Comparison of ENCODE assay signal across 1 cellular context in the genomic region with DNA sequence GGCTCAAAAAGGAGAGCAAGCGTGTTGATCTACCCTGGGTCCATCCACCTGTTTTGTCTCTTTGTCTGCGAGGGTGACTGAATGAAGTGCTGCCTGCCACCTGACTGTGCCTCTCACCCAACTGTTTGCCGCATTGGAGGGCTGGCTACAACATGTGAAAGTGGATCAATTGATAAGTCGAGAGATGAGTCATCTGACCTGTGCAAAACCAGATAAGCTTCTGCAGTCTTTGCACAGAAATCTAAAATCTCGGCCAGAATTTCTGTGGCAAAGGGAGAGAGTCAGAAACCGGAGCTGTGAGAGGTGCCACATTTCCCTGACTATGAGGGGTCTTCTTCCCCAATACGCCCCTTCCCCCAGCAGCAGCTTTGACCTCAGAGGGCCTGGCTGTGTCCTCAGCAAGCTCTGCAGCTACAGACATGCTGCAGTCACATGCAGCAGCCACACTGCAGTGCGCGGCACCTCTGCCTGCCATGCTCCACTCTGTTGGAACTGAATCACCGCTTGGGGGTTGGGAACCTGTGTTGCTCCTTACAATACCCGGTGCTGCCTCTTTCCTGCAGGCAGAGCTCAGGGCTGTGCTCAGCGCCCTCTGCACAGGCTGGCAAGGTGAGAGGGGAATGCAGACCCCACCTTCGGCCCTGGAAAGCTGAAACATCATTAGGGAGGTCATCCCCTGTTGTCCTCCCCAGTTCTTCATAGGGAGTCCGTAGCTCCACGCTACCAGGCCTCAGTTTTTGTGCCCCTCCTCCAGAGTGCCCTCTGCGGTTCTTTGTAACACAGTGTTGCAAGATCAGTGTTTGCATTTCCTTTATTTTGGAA.
A peak's percentile ranks its signal among the peaks of the same experiment; 100 is the strongest.
TF ChIP-seq lines count a peak whose summit lies in the region.

No MANE protein-coding gene starts in this region.

TF ChIP-seq in K562, 482 proteins besides CTCF, POLR2A, EP300 and RAD21 (continued from another document and continues in another):
- TF ChIP-seq, protein P1, sequence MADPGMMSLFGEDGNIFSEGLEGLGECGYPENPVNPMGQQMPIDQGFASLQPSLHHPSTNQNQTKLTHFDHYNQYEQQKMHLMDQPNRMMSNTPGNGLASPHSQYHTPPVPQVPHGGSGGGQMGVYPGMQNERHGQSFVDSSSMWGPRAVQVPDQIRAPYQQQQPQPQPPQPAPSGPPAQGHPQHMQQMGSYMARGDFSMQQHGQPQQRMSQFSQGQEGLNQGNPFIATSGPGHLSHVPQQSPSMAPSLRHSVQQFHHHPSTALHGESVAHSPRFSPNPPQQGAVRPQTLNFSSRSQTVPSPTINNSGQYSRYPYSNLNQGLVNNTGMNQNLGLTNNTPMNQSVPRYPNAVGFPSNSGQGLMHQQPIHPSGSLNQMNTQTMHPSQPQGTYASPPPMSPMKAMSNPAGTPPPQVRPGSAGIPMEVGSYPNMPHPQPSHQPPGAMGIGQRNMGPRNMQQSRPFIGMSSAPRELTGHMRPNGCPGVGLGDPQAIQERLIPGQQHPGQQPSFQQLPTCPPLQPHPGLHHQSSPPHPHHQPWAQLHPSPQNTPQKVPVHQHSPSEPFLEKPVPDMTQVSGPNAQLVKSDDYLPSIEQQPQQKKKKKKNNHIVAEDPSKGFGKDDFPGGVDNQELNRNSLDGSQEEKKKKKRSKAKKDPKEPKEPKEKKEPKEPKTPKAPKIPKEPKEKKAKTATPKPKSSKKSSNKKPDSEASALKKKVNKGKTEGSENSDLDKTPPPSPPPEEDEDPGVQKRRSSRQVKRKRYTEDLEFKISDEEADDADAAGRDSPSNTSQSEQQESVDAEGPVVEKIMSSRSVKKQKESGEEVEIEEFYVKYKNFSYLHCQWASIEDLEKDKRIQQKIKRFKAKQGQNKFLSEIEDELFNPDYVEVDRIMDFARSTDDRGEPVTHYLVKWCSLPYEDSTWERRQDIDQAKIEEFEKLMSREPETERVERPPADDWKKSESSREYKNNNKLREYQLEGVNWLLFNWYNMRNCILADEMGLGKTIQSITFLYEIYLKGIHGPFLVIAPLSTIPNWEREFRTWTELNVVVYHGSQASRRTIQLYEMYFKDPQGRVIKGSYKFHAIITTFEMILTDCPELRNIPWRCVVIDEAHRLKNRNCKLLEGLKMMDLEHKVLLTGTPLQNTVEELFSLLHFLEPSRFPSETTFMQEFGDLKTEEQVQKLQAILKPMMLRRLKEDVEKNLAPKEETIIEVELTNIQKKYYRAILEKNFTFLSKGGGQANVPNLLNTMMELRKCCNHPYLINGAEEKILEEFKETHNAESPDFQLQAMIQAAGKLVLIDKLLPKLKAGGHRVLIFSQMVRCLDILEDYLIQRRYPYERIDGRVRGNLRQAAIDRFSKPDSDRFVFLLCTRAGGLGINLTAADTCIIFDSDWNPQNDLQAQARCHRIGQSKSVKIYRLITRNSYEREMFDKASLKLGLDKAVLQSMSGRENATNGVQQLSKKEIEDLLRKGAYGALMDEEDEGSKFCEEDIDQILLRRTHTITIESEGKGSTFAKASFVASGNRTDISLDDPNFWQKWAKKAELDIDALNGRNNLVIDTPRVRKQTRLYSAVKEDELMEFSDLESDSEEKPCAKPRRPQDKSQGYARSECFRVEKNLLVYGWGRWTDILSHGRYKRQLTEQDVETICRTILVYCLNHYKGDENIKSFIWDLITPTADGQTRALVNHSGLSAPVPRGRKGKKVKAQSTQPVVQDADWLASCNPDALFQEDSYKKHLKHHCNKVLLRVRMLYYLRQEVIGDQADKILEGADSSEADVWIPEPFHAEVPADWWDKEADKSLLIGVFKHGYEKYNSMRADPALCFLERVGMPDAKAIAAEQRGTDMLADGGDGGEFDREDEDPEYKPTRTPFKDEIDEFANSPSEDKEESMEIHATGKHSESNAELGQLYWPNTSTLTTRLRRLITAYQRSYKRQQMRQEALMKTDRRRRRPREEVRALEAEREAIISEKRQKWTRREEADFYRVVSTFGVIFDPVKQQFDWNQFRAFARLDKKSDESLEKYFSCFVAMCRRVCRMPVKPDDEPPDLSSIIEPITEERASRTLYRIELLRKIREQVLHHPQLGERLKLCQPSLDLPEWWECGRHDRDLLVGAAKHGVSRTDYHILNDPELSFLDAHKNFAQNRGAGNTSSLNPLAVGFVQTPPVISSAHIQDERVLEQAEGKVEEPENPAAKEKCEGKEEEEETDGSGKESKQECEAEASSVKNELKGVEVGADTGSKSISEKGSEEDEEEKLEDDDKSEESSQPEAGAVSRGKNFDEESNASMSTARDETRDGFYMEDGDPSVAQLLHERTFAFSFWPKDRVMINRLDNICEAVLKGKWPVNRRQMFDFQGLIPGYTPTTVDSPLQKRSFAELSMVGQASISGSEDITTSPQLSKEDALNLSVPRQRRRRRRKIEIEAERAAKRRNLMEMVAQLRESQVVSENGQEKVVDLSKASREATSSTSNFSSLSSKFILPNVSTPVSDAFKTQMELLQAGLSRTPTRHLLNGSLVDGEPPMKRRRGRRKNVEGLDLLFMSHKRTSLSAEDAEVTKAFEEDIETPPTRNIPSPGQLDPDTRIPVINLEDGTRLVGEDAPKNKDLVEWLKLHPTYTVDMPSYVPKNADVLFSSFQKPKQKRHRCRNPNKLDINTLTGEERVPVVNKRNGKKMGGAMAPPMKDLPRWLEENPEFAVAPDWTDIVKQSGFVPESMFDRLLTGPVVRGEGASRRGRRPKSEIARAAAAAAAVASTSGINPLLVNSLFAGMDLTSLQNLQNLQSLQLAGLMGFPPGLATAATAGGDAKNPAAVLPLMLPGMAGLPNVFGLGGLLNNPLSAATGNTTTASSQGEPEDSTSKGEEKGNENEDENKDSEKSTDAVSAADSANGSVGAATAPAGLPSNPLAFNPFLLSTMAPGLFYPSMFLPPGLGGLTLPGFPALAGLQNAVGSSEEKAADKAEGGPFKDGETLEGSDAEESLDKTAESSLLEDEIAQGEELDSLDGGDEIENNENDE (IDR thresholded peaks at IDR 0.05; ENCODE audit: low read depth, low read length) = no peak
- no peak for TF ChIP-seq OTX1 (CRISPR knock-in tag; IDR thresholded peaks at IDR 0.05)
- TF ChIP-seq HOXB6 (CRISPR knock-in tag; IDR thresholded peaks at IDR 0.05; ENCODE audit: borderline replicate concordance) = no peak
- TF ChIP-seq, protein P2, sequence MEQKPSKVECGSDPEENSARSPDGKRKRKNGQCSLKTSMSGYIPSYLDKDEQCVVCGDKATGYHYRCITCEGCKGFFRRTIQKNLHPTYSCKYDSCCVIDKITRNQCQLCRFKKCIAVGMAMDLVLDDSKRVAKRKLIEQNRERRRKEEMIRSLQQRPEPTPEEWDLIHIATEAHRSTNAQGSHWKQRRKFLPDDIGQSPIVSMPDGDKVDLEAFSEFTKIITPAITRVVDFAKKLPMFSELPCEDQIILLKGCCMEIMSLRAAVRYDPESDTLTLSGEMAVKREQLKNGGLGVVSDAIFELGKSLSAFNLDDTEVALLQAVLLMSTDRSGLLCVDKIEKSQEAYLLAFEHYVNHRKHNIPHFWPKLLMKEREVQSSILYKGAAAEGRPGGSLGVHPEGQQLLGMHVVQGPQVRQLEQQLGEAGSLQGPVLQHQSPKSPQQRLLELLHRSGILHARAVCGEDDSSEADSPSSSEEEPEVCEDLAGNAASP (IDR thresholded peaks at IDR 0.05) = no peak
- no peak for TF ChIP-seq CBX1 (IDR thresholded peaks at IDR 0.05; ENCODE audit: low read depth)
- no peak for TF ChIP-seq ZNF699 (CRISPR knock-in tag; IDR thresholded peaks at IDR 0.05; ENCODE audit: insufficient replicate concordance)
- TF ChIP-seq GATAD2A (IDR thresholded peaks at IDR 0.05) = no peak
- no peak for TF ChIP-seq ZNF644 (tag; IDR thresholded peaks at IDR 0.05; ENCODE audit: low read depth)
- TF ChIP-seq, protein P3, sequence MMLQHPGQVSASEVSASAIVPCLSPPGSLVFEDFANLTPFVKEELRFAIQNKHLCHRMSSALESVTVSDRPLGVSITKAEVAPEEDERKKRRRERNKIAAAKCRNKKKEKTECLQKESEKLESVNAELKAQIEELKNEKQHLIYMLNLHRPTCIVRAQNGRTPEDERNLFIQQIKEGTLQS (IDR thresholded peaks at IDR 0.05) = peak; percentile 93
- TF ChIP-seq, protein P3 (CRISPR knock-in tag; conservative IDR thresholded peaks at IDR 0.05) = no peak
- peak; percentile 64 for TF ChIP-seq NCOR1 (IDR thresholded peaks at IDR 0.05)
- TF ChIP-seq ESRRA (IDR thresholded peaks at IDR 0.05; ENCODE audit: borderline replicate concordance, low read depth) = no peak
- TF ChIP-seq ZBTB17 (CRISPR knock-in tag; IDR thresholded peaks at IDR 0.05) = no peak
- TF ChIP-seq RHOXF2B (CRISPR knock-in tag; conservative IDR thresholded peaks at IDR 0.05) = no peak
- TF ChIP-seq TCF3 (CRISPR knock-in tag; IDR thresholded peaks at IDR 0.05) = peak; percentile 81
- no peak for TF ChIP-seq E2F3 (CRISPR knock-in tag; IDR thresholded peaks at IDR 0.05)
- TF ChIP-seq NCOA4 (IDR thresholded peaks at IDR 0.05; ENCODE audit: partially characterized antibody) = no peak
- TF ChIP-seq, protein P4, sequence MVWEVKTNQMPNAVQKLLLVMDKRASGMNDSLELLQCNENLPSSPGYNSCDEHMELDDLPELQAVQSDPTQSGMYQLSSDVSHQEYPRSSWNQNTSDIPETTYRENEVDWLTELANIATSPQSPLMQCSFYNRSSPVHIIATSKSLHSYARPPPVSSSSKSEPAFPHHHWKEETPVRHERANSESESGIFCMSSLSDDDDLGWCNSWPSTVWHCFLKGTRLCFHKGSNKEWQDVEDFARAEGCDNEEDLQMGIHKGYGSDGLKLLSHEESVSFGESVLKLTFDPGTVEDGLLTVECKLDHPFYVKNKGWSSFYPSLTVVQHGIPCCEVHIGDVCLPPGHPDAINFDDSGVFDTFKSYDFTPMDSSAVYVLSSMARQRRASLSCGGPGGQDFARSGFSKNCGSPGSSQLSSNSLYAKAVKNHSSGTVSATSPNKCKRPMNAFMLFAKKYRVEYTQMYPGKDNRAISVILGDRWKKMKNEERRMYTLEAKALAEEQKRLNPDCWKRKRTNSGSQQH (CRISPR knock-in tag; IDR thresholded peaks at IDR 0.05) = no peak
- TF ChIP-seq ZNF583 (CRISPR knock-in tag; IDR thresholded peaks at IDR 0.05) = no peak
- TF ChIP-seq, protein P5, sequence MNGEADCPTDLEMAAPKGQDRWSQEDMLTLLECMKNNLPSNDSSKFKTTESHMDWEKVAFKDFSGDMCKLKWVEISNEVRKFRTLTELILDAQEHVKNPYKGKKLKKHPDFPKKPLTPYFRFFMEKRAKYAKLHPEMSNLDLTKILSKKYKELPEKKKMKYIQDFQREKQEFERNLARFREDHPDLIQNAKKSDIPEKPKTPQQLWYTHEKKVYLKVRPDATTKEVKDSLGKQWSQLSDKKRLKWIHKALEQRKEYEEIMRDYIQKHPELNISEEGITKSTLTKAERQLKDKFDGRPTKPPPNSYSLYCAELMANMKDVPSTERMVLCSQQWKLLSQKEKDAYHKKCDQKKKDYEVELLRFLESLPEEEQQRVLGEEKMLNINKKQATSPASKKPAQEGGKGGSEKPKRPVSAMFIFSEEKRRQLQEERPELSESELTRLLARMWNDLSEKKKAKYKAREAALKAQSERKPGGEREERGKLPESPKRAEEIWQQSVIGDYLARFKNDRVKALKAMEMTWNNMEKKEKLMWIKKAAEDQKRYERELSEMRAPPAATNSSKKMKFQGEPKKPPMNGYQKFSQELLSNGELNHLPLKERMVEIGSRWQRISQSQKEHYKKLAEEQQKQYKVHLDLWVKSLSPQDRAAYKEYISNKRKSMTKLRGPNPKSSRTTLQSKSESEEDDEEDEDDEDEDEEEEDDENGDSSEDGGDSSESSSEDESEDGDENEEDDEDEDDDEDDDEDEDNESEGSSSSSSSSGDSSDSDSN (IDR thresholded peaks at IDR 0.05; ENCODE audit: borderline replicate concordance in 1 of 2, low read depth in 2 of 2, low read length in 2 of 2) = no peak
- no peak for TF ChIP-seq ZEB2 (IDR thresholded peaks at IDR 0.05)
- TF ChIP-seq POLR2AphosphoS5 (IDR thresholded peaks at IDR 0.05; ENCODE audit: control insufficient read depth, insufficient read depth, low read depth, low read length) = peak; percentile 66; the same call in 1 of the 2 replicates
- no peak for TF ChIP-seq SIX5 (IDR thresholded peaks at IDR 0.05; ENCODE audit: borderline replicate concordance in 1 of 2, insufficient read depth in 1 of 2, low read depth in 1 of 2, low read length in 2 of 2)
- TF ChIP-seq JUND (IDR thresholded peaks at IDR 0.05; ENCODE audit: borderline replicate concordance, low read depth, low read length) = peak; percentile 99
- TF ChIP-seq JUND (tag; IDR thresholded peaks at IDR 0.05; ENCODE audit: borderline replicate concordance, low read depth, low read length) = peak; percentile 97; the same call in 2 of the 3 replicates
- TF ChIP-seq ZNF444 (CRISPR knock-in tag; IDR thresholded peaks at IDR 0.05) = no peak
- no peak for TF ChIP-seq HDGF (IDR thresholded peaks at IDR 0.05)
- TF ChIP-seq HDAC1 (IDR thresholded peaks at IDR 0.05) = peak in 1 of 2 experiments; percentile 30; a peak in 1 of 4 replicates
- no peak for TF ChIP-seq ZC3H11A (IDR thresholded peaks at IDR 0.05; ENCODE audit: low read depth, low read length)
- TF ChIP-seq, protein P6, sequence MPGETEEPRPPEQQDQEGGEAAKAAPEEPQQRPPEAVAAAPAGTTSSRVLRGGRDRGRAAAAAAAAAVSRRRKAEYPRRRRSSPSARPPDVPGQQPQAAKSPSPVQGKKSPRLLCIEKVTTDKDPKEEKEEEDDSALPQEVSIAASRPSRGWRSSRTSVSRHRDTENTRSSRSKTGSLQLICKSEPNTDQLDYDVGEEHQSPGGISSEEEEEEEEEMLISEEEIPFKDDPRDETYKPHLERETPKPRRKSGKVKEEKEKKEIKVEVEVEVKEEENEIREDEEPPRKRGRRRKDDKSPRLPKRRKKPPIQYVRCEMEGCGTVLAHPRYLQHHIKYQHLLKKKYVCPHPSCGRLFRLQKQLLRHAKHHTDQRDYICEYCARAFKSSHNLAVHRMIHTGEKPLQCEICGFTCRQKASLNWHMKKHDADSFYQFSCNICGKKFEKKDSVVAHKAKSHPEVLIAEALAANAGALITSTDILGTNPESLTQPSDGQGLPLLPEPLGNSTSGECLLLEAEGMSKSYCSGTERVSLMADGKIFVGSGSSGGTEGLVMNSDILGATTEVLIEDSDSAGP (CRISPR knock-in tag; IDR thresholded peaks at IDR 0.05) = no peak
- peak; percentile 93 for TF ChIP-seq ARID1B (IDR thresholded peaks at IDR 0.05)
- no peak for TF ChIP-seq ILF3 (IDR thresholded peaks at IDR 0.05; ENCODE audit: borderline replicate concordance)
- TF ChIP-seq ZBED1 (IDR thresholded peaks at IDR 0.05) = no peak
- TF ChIP-seq ZNF75A (CRISPR knock-in tag; IDR thresholded peaks at IDR 0.05) = no peak
- no peak for TF ChIP-seq ZNF431 (CRISPR knock-in tag; IDR thresholded peaks at IDR 0.05)
- no peak for TF ChIP-seq RFX1 (IDR thresholded peaks at IDR 0.05)
- TF ChIP-seq, protein P7, sequence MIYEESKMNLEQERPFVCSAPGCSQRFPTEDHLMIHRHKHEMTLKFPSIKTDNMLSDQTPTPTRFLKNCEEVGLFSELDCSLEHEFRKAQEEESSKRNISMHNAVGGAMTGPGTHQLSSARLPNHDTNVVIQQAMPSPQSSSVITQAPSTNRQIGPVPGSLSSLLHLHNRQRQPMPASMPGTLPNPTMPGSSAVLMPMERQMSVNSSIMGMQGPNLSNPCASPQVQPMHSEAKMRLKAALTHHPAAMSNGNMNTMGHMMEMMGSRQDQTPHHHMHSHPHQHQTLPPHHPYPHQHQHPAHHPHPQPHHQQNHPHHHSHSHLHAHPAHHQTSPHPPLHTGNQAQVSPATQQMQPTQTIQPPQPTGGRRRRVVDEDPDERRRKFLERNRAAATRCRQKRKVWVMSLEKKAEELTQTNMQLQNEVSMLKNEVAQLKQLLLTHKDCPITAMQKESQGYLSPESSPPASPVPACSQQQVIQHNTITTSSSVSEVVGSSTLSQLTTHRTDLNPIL (CRISPR knock-in tag; IDR thresholded peaks at IDR 0.05) = no peak
- peak; percentile 38; the same call in 1 of the 2 replicates for TF ChIP-seq SOX6 (IDR thresholded peaks at IDR 0.05)
- TF ChIP-seq TAF7 (tag; IDR thresholded peaks at IDR 0.05) = no peak
- no peak for TF ChIP-seq ZKSCAN1 (IDR thresholded peaks at IDR 0.05; ENCODE audit: low read depth, low read length)
- TF ChIP-seq DPF2 (IDR thresholded peaks at IDR 0.05) = peak; percentile 90
- TF ChIP-seq U2AF1 (optimal IDR thresholded peaks at IDR 0.05; ENCODE audit: low read depth, low read length) = no peak
- TF ChIP-seq BCOR (IDR thresholded peaks at IDR 0.05) = no peak
